In the genomic region with DNA sequence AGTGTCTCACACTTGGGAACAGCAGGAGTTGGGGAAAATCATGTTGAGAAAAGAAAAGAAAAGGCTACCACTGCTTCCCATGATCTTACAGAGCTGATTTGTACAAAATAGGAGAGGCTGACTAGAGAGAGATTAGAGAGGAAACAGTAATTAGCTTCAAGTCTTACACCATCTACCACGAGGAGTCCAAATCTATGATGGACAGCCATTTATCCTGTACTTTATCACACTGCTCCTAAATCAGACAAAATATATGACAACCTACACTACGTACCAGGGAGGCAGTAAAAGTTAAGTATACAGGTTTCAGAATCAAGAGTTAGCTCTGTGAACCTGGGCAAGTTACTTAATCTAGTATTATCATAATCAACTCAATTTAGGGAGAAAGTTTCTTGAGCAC, we compare ENCODE assay signal across 1 cellular context.
TF ChIP-seq lines count a peak whose summit lies in the region.

No MANE protein-coding gene starts in this region.

TF ChIP-seq in K562, 482 proteins besides CTCF, POLR2A, EP300 and RAD21 (continued from another document):
- TF ChIP-seq, protein P1, sequence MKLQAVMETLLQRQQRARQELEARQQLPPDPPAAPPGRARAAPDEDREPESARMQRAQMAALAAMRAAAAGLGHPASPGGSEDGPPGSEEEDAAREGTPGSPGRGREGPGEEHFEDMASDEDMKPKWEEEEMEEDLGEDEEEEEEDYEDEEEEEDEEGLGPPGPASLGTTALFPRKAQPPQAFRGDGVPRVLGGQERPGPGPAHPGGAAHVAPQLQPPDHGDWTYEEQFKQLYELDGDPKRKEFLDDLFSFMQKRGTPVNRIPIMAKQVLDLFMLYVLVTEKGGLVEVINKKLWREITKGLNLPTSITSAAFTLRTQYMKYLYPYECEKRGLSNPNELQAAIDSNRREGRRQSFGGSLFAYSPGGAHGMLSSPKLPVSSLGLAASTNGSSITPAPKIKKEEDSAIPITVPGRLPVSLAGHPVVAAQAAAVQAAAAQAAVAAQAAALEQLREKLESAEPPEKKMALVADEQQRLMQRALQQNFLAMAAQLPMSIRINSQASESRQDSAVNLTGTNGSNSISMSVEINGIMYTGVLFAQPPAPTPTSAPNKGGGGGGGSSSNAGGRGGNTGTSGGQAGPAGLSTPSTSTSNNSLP (IDR thresholded peaks at IDR 0.05; ENCODE audit: borderline replicate concordance, low read depth, low read length): no peak
- TF ChIP-seq CCNT2 (IDR thresholded peaks at IDR 0.05; ENCODE audit: borderline replicate concordance, extremely low read depth, insufficient read length, low read depth, low read length): peak; percentile 15
